8 cellular contexts compared by ENCODE assay signal in genomic region chr10:101903827-101904520, GRCh38.
A peak's percentile ranks its signal among the peaks of the same experiment; 100 is the strongest.
DNase-seq lines count a peak whose midpoint lies in the region; ATAC-seq lines count a peak whose summit lies in the region.

No MANE protein-coding gene starts in this region.

- H3K27ac Mint-ChIP-seq in activated T-cell treated with anti-CD3 and anti-CD28 coated beads, Interleukin-2, amount 50 U/mL, for 72 hours, result no peak overlapping the region

- H3K4me3 ChIP-seq in H7 (ENCODE audit: insufficient read depth, low read depth, low read length), result no peak overlapping the region

- H3K9me3 Mint-ChIP-seq in activated T-cell treated with anti-CD3 and anti-CD28 coated beads, Interleukin-2, amount 50 U/mL, for 72 hours, result no peaks in the 10 kb centered on the region
- H3K9me3 Mint-ChIP-seq in activated T-cell treated with anti-CD3 and anti-CD28 coated beads, Interleukin-2, amount 50 U/mL, for 4 hours, result no peaks in the 10 kb centered on the region

- peaks cover 33% of the 10 kb centered on the region for H3K4me1 Mint-ChIP-seq in activated T-cell treated with anti-CD3 and anti-CD28 coated beads, Interleukin-2, amount 50 U/mL, for 72 hours (ENCODE audit: low read depth)
- peaks cover 14% of the 10 kb centered on the region for H3K4me1 Mint-ChIP-seq in activated T-cell treated with anti-CD3 and anti-CD28 coated beads, Interleukin-2, amount 50 U/mL, for 4 hours (ENCODE audit: low read depth)

- peaks cover 0 to 2% of the 10 kb centered on the region in 2 donors for H3K36me3 Mint-ChIP-seq in activated T-cell treated with anti-CD3 and anti-CD28 coated beads, Interleukin-2, amount 50 U/mL, for 72 hours (ENCODE audit: insufficient read depth in 2 of 2)
- H3K36me3 Mint-ChIP-seq in activated T-cell treated with anti-CD3 and anti-CD28 coated beads, Interleukin-2, amount 50 U/mL, for 4 hours (ENCODE audit: insufficient read depth), result peaks cover 11% of the 10 kb centered on the region

- H3K27me3 ChIP-seq in H7 (ENCODE audit: control insufficient read depth, insufficient read depth, low read length), result no peaks in the 10 kb centered on the region

- DNase-seq in activated T-cell treated with anti-CD3 and anti-CD28 coated beads, Interleukin-2, amount 50 U/mL, for 72 hours, result peak; percentile 11 to 31
- DNase-seq in activated T-cell treated with anti-CD3 and anti-CD28 coated beads, Interleukin-2, amount 50 U/mL, for 4 hours, result no peak
- DNase-seq in NCI-H187 (lab: John Stamatoyannopoulos, UW), result peak; percentile 58 to 84
- peak; percentile 29 for DNase-seq in inferior parietal cortex (ENCODE audit: extremely low spot score)
- DNase-seq in H7, result no peak
- no peak for DNase-seq in NCI-H2029 (lab: John Stamatoyannopoulos, UW)
- no peak for DNase-seq in Kasumi-1 (lab: John Stamatoyannopoulos, UW)

- no peaks in the 10 kb centered on the region for H3K36me3 ChIP-seq in H7 (replicated peaks; ENCODE audit: control insufficient read depth, insufficient read depth, low read length)

- no peaks in the 10 kb centered on the region for H3K27me3 Mint-ChIP-seq in activated T-cell treated with anti-CD3 and anti-CD28 coated beads, Interleukin-2, amount 50 U/mL, for 72 hours (ENCODE audit: low read depth)
- no peaks in the 10 kb centered on the region for H3K27me3 Mint-ChIP-seq in activated T-cell treated with anti-CD3 and anti-CD28 coated beads, Interleukin-2, amount 50 U/mL, for 4 hours (ENCODE audit: low read depth)

- peak; percentile 55 to 87 for ATAC-seq in activated T-cell treated with anti-CD3 and anti-CD28 coated beads, Interleukin-2, amount 50 U/mL, for 72 hours (replicated peaks in 1 of 2)
- ATAC-seq in activated T-cell treated with anti-CD3 and anti-CD28 coated beads, Interleukin-2, amount 50 U/mL, for 4 hours, result no peak
- ATAC-seq in HG02678 (IDR thresholded peaks at IDR 0.05; ENCODE audit: unreplicated experiment), result peak; percentile 79

- peak overlapping the region in 1 of 2 donors; percentile 17 for H3K4me3 Mint-ChIP-seq in activated T-cell treated with anti-CD3 and anti-CD28 coated beads, Interleukin-2, amount 50 U/mL, for 72 hours
- H3K4me3 Mint-ChIP-seq in activated T-cell treated with anti-CD3 and anti-CD28 coated beads, Interleukin-2, amount 50 U/mL, for 4 hours, result no peak overlapping the region

Comparison
In these comparisons a context has a peak if more than half of its experiments do, and no peak if none do; other contexts are left out.
1. ATAC-seq: peak in activated T-cell treated with anti-CD3 and anti-CD28 coated beads, Interleukin-2, amount 50 U/mL, for 72 hours (2 of 2) and HG02678 (single experiment); none in activated T-cell treated with anti-CD3 and anti-CD28 coated beads, Interleukin-2, amount 50 U/mL, for 4 hours (0 of 2).
2. DNase-seq: peak in activated T-cell treated with anti-CD3 and anti-CD28 coated beads, Interleukin-2, amount 50 U/mL, for 72 hours (2 of 2), NCI-H187 (2 of 2) and inferior parietal cortex (single experiment); none in activated T-cell treated with anti-CD3 and anti-CD28 coated beads, Interleukin-2, amount 50 U/mL, for 4 hours (single experiment), H7 (single experiment), NCI-H2029 (single experiment) and Kasumi-1 (0 of 2).